ENCODE assay signal across 21 cellular contexts in genomic region chrX:137387646-137388045, GRCh38.
"Had no signal": no experiment of that assay in that cellular context is flagged by ENCODE, and none has a peak within 500 bp of the region (broad histone marks: within the 10 kb centered on the region; RNA-seq: fewer than 3 reads in every experiment).

No MANE protein-coding gene starts in this region.

- H3K36me3 ChIP-seq: esophagus muscularis mucosa, gastrocnemius medialis, heart right ventricle, right lobe of liver, spleen, transverse colon had no signal

- H3K4me1 ChIP-seq: esophagus muscularis mucosa, gastrocnemius medialis, heart right ventricle, psoas muscle, right lobe of liver, spleen, testis, transverse colon had no signal

- ATAC-seq: effector memory CD8-positive, alpha-beta T cell; gastrocnemius medialis; heart right ventricle; naive thymus-derived CD4-positive, alpha-beta T cell; psoas muscle; right lobe of liver; stimulated activated naive B cell treated with anti-CD40 and anti-IgM and Interleukin-4, amounts not matched to agents 10 μg/mL and 1 μg/mL and 100 μg/mL, for 72 hours; stimulated activated naive CD8-positive, alpha-beta T cell treated with anti-CD3 and anti-CD28 coated beads, Interleukin-15, amount 100 ng/mL, for 72 hours had no signal

- DNase-seq: effector memory CD8-positive, alpha-beta T cell; gastrocnemius medialis; heart right ventricle; hypothalamus; kidney glomerular epithelial cell; mesendoderm; naive thymus-derived CD4-positive, alpha-beta T cell; nephron progenitor cell; psoas muscle; retina; right lobe of liver; spleen; stimulated activated CD4-positive, alpha-beta T cell treated with anti-CD3 and anti-CD28 coated beads, Interleukin-15, amount 100 ng/mL, for 24 hours; stimulated activated CD4-positive, alpha-beta T cell treated with anti-CD3 and anti-CD28 coated beads, Interleukin-1b, Interleukin-23, amount 100 ng/mL, for 48 hours; stimulated activated CD4-positive, alpha-beta T cell treated with anti-CD3 and anti-CD28 coated beads, Interleukin-4, amount 100 ng/mL, for 4 hours; stimulated activated naive B cell treated with anti-CD40 and anti-IgM and Interleukin-4, amounts not matched to agents 10 μg/mL and 1 μg/mL and 100 μg/mL, for 72 hours; stimulated activated naive CD8-positive, alpha-beta T cell treated with anti-CD3 and anti-CD28 coated beads, Interleukin-15, amount 100 ng/mL, for 72 hours; testis; transverse colon had no signal

- H3K27ac ChIP-seq: epithelial cell of prostate, esophagus muscularis mucosa, gastrocnemius medialis, heart right ventricle, psoas muscle, right lobe of liver, spleen, testis, transverse colon had no signal

- H3K27me3 ChIP-seq: esophagus muscularis mucosa, gastrocnemius medialis, spleen, testis, transverse colon had no signal

- H3K4me3 ChIP-seq: esophagus muscularis mucosa, gastrocnemius medialis, heart right ventricle, psoas muscle, right lobe of liver, spleen, testis, transverse colon had no signal

- H3K9me3 ChIP-seq: gastrocnemius medialis, psoas muscle, right lobe of liver, testis, transverse colon had no signal
